Comparison of ENCODE assay signal across 17 cellular contexts in the genomic region with DNA sequence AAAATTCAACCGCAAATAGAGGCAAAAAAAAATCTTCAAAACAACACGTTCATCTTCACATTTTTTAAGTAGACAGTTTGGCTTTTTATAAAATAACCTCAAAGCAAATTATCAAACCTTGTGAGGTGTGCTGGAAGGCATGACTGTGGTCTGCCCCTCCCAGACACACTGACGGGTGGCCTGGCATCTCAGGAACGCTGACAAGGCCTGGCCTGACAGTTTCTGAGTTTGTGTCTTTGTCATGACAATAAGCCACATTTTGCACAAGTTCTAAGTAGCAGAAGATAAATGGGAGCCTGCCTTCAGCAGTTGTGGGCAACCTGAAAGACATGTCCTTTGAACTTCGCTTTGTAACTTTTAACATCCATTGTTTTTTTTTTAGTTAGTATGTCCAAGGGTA. TPM values are rescaled to one million over a fixed set of nuclear protein-coding genes. Genes with fewer than 3 reads are reported as not detected.
"Had no signal": no experiment of that assay in that cellular context is flagged by ENCODE, and none has a peak within 500 bp of the region (broad histone marks: within the 10 kb centered on the region; RNA-seq: fewer than 3 reads in every experiment).

No MANE protein-coding gene starts in this region.

- ATAC-seq: activated CD4-positive, alpha-beta T cell treated with anti-CD3 and anti-CD28 coated beads for 36 hours; stimulated activated effector memory CD8-positive, alpha-beta T cell treated with anti-CD3 and anti-CD28 coated beads, Interleukin-12 subunit alpha, Interleukin-12 subunit beta, amount 100 ng/mL, for 72 hours had no signal

- H3K36me3 Mint-ChIP-seq: activated naive CD8-positive, alpha-beta T cell treated with anti-CD3 and anti-CD28 coated beads for 36 hours; stimulated activated effector memory CD8-positive, alpha-beta T cell treated with anti-CD3 and anti-CD28 coated beads, Interleukin-12 subunit alpha, Interleukin-12 subunit beta, amount 100 ng/mL, for 72 hours had no signal

- H3K27ac ChIP-seq: esophagus muscularis mucosa, tibial artery, VCaP had no signal

- H3K4me1 ChIP-seq: esophagus muscularis mucosa, tibial artery had no signal

- H3K9me3 ChIP-seq: esophagus muscularis mucosa, tibial artery had no signal

- DNase-seq: activated CD4-positive, alpha-beta memory T cell treated with anti-CD3 and anti-CD28 coated beads, Interleukin-2, amount 10 ng/mL, durations not matched to agents 7 days and 5 days; activated CD4-positive, alpha-beta T cell treated with anti-CD3 and anti-CD28 coated beads for 36 hours; activated gamma-delta T cell; activated naive CD8-positive, alpha-beta T cell treated with anti-CD3 and anti-CD28 coated beads for 36 hours; activated T-cell treated with anti-CD3 and anti-CD28 coated beads, Interleukin-2, amount 50 U/mL, for 48 hours; cerebellar nuclear complex; dermis blood vessel endothelial cell; retina; small intestine; T-helper 9 cell; tibial artery had no signal

- H3K27ac Mint-ChIP-seq: activated CD4-positive, alpha-beta memory T cell treated with anti-CD3 and anti-CD28 coated beads, Interleukin-2, amount 10 ng/mL, durations not matched to agents 7 days and 5 days; activated CD4-positive, alpha-beta T cell treated with anti-CD3 and anti-CD28 coated beads for 36 hours; activated naive CD8-positive, alpha-beta T cell treated with anti-CD3 and anti-CD28 coated beads for 36 hours; stimulated activated effector memory CD8-positive, alpha-beta T cell treated with anti-CD3 and anti-CD28 coated beads, Interleukin-12 subunit alpha, Interleukin-12 subunit beta, amount 100 ng/mL, for 72 hours had no signal

- H3K36me3 ChIP-seq: esophagus muscularis mucosa, tibial artery had no signal

- H3K4me1 Mint-ChIP-seq: activated CD4-positive, alpha-beta memory T cell treated with anti-CD3 and anti-CD28 coated beads, Interleukin-2, amount 10 ng/mL, durations not matched to agents 7 days and 5 days; activated CD4-positive, alpha-beta T cell treated with anti-CD3 and anti-CD28 coated beads for 36 hours; activated naive CD8-positive, alpha-beta T cell treated with anti-CD3 and anti-CD28 coated beads for 36 hours; stimulated activated effector memory CD8-positive, alpha-beta T cell treated with anti-CD3 and anti-CD28 coated beads, Interleukin-12 subunit alpha, Interleukin-12 subunit beta, amount 100 ng/mL, for 72 hours had no signal

- H3K4me3 Mint-ChIP-seq: activated CD4-positive, alpha-beta memory T cell treated with anti-CD3 and anti-CD28 coated beads, Interleukin-2, amount 10 ng/mL, durations not matched to agents 7 days and 5 days; activated CD4-positive, alpha-beta T cell treated with anti-CD3 and anti-CD28 coated beads for 36 hours; activated naive CD8-positive, alpha-beta T cell treated with anti-CD3 and anti-CD28 coated beads for 36 hours; stimulated activated effector memory CD8-positive, alpha-beta T cell treated with anti-CD3 and anti-CD28 coated beads, Interleukin-12 subunit alpha, Interleukin-12 subunit beta, amount 100 ng/mL, for 72 hours had no signal

- H3K9me3 Mint-ChIP-seq: activated CD4-positive, alpha-beta memory T cell treated with anti-CD3 and anti-CD28 coated beads, Interleukin-2, amount 10 ng/mL, durations not matched to agents 7 days and 5 days; activated naive CD8-positive, alpha-beta T cell treated with anti-CD3 and anti-CD28 coated beads for 36 hours; stimulated activated effector memory CD8-positive, alpha-beta T cell treated with anti-CD3 and anti-CD28 coated beads, Interleukin-12 subunit alpha, Interleukin-12 subunit beta, amount 100 ng/mL, for 72 hours had no signal

- H3K4me3 ChIP-seq: esophagus muscularis mucosa, tibial artery had no signal

RNA-seq across cellular contexts. Expression of gene SOX21, which starts 38.5 kb away (rescaled TPM):
- total RNA-seq: activated CD4-positive, alpha-beta memory T cell treated with anti-CD3 and anti-CD28 coated beads, Interleukin-2, amount 10 ng/mL, durations not matched to agents 7 days and 5 days; activated CD4-positive, alpha-beta T cell treated with anti-CD3 and anti-CD28 coated beads for 36 hours; activated naive CD8-positive, alpha-beta T cell treated with anti-CD3 and anti-CD28 coated beads for 36 hours; dermis blood vessel endothelial cell; esophagus muscularis mucosa; fibroblast of villous mesenchyme; liver had no signal
- polyA plus RNA-seq: keratinocyte, liver, small intestine had no signal
